Comparison of ENCODE assay signal across 15 cellular contexts in the genomic region with DNA sequence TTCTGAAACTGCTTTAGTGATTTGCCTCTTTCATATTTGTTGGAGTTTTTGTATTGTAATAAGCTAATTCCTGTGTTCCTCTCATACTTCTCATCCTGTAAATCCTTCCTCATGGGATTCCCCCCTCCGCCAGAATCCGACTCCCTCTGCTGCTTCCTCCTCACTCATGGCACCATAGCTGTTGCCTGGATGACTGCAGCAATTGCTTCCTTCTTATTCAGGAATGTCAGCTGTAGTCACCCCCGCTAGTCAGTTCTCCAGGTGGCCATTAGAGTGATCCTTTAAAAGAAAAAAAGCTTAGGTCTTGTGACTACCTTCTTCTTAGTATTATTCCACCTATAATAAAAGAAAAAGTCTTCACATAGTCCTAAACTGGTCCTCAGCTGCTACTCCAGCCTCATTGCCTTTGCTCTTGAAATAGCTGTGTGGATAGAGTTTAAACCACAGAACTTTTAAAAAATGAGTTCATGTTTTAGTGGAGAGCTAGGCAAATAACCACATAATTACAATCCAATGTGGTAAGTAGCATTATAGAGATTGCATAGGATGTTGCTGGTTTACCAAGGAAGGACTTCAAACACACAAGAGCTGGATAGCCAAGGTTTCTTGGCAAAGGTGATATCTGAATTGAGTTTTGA.
"Had no signal": no experiment of that assay in that cellular context is flagged by ENCODE, and none has a peak within 500 bp of the region (broad histone marks: within the 10 kb centered on the region; RNA-seq: fewer than 3 reads in every experiment).

No MANE protein-coding gene starts in this region.

- H3K9me3 ChIP-seq: left ventricle myocardium inferior, ovary had no signal

- H3K27ac ChIP-seq: left ventricle myocardium inferior, ovary, VCaP had no signal

- H3K4me3 Mint-ChIP-seq: activated CD4-positive, alpha-beta memory T cell treated with anti-CD3 and anti-CD28 coated beads, Interleukin-2, amount 10 ng/mL, durations not matched to agents 7 days and 5 days; activated CD4-positive, alpha-beta T cell treated with anti-CD3 and anti-CD28 coated beads for 36 hours; activated naive CD8-positive, alpha-beta T cell treated with anti-CD3 and anti-CD28 coated beads, Interleukin-2, amount 10 ng/mL, durations not matched to agents 7 days and 5 days; activated T-cell treated with anti-CD3 and anti-CD28 coated beads, Interleukin-2, amount 50 U/mL, for 72 hours; memory B cell had no signal

- H3K4me1 ChIP-seq: left ventricle myocardium inferior had no signal

- H3K4me3 ChIP-seq: left ventricle myocardium inferior, ovary had no signal

- H3K27me3 ChIP-seq: ovary had no signal

- DNase-seq: activated CD4-positive, alpha-beta memory T cell treated with anti-CD3 and anti-CD28 coated beads, Interleukin-2, amount 10 ng/mL, durations not matched to agents 7 days and 5 days; activated CD4-positive, alpha-beta T cell treated with anti-CD3 and anti-CD28 coated beads for 36 hours; activated gamma-delta T cell treated with Interleukin-2 at 50 U/mL for 16 hours; activated naive CD8-positive, alpha-beta T cell treated with anti-CD3 and anti-CD28 coated beads, Interleukin-2, amount 10 ng/mL, durations not matched to agents 7 days and 5 days; activated T-cell treated with anti-CD3 and anti-CD28 coated beads, Interleukin-2, amount 50 U/mL, for 72 hours; aorta; hippocampal formation; left ventricle myocardium inferior; ovary; stimulated activated CD4-positive, alpha-beta T cell treated with anti-CD3 and anti-CD28 coated beads, Interleukin-4, amount 100 ng/mL, for 1 hour; stimulated activated CD8-positive, alpha-beta memory T cell treated with anti-CD3 and anti-CD28 coated beads, Interleukin-4, amount 100 ng/mL, for 48 hours; stimulated activated naive CD8-positive, alpha-beta T cell treated with anti-CD3 and anti-CD28 coated beads, Interleukin-15, Interleukin-2, amounts not matched to agents 100 U/mL and 50 U/mL, for 24 hours; T1000 had no signal

- H3K27me3 Mint-ChIP-seq: activated CD4-positive, alpha-beta memory T cell treated with anti-CD3 and anti-CD28 coated beads, Interleukin-2, amount 10 ng/mL, durations not matched to agents 7 days and 5 days; activated CD4-positive, alpha-beta T cell treated with anti-CD3 and anti-CD28 coated beads for 36 hours; activated naive CD8-positive, alpha-beta T cell treated with anti-CD3 and anti-CD28 coated beads, Interleukin-2, amount 10 ng/mL, durations not matched to agents 7 days and 5 days; memory B cell had no signal

- ATAC-seq: activated CD4-positive, alpha-beta T cell treated with anti-CD3 and anti-CD28 coated beads for 36 hours; activated T-cell treated with anti-CD3 and anti-CD28 coated beads, Interleukin-2, amount 50 U/mL, for 72 hours; stimulated activated naive CD8-positive, alpha-beta T cell treated with anti-CD3 and anti-CD28 coated beads, Interleukin-15, Interleukin-2, amounts not matched to agents 100 U/mL and 50 U/mL, for 24 hours had no signal

- H3K36me3 ChIP-seq: ovary had no signal

- H3K27ac Mint-ChIP-seq: activated CD4-positive, alpha-beta memory T cell treated with anti-CD3 and anti-CD28 coated beads, Interleukin-2, amount 10 ng/mL, durations not matched to agents 7 days and 5 days; activated CD4-positive, alpha-beta T cell treated with anti-CD3 and anti-CD28 coated beads for 36 hours; activated naive CD8-positive, alpha-beta T cell treated with anti-CD3 and anti-CD28 coated beads, Interleukin-2, amount 10 ng/mL, durations not matched to agents 7 days and 5 days; activated T-cell treated with anti-CD3 and anti-CD28 coated beads, Interleukin-2, amount 50 U/mL, for 72 hours had no signal

- H3K4me1 Mint-ChIP-seq: activated CD4-positive, alpha-beta T cell treated with anti-CD3 and anti-CD28 coated beads for 36 hours had no signal
